ENCODE assay signal across 22 cellular contexts in the genomic region with DNA sequence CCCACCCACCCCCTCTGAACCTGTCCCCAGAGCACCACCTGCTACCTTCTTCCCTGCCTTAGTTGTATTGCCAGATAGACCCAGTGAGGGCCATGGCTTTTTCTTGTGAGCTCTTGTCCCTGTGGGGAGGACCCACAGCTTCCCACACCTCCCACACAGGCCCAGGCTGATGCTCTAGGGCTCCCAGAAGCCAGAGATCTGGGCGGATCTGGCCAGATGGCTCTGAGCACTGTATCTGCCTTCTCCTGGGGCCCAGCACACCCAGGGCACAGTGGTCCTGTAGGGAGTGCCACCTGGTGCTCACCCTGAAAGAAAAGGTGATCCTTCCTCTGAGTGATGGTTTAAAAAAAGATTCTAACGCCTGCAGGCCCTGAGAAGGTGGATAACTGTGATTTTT.
DNase-seq lines count a peak whose midpoint lies in the region; ATAC-seq and TF ChIP-seq lines count a peak whose summit lies in the region.
"Had no signal": no experiment of that assay in that cellular context is flagged by ENCODE, and none has a peak within 500 bp of the region (broad histone marks: within the 10 kb centered on the region; RNA-seq: fewer than 3 reads in every experiment).

No MANE protein-coding gene starts in this region.

- no peak overlapping the region for H3K4me2 ChIP-seq in OCI-LY7 (ENCODE audit: low read length)

- peaks cover 14% of the 10 kb centered on the region for H3K27me3 Mint-ChIP-seq in activated naive CD8-positive, alpha-beta T cell treated with anti-CD3 and anti-CD28 coated beads, Interleukin-2, amount 10 ng/mL, durations not matched to agents 7 days and 5 days
- peaks cover 7% of the 10 kb centered on the region for H3K27me3 Mint-ChIP-seq in activated naive CD8-positive, alpha-beta T cell treated with anti-CD3 and anti-CD28 coated beads, Interleukin-2, amount 50 U/mL, for 24 hours

- TF ChIP-seq POLR2A in uterus (IDR thresholded peaks at IDR 0.05), result no peak
- no peak for TF ChIP-seq POLR2A in esophagus muscularis mucosa (IDR thresholded peaks at IDR 0.05; ENCODE audit: low read depth)

- no peak for TF ChIP-seq EP300 in esophagus muscularis mucosa (IDR thresholded peaks at IDR 0.05)

- no peak for ATAC-seq in activated naive CD8-positive, alpha-beta T cell treated with anti-CD3 and anti-CD28 coated beads, Interleukin-2, amount 10 ng/mL, durations not matched to agents 7 days and 5 days (ENCODE audit: low read depth)
- ATAC-seq in activated naive CD8-positive, alpha-beta T cell treated with anti-CD3 and anti-CD28 coated beads, Interleukin-2, amount 50 U/mL, for 24 hours, result no peak
- ATAC-seq: activated T-cell treated with anti-CD3 and anti-CD28 coated beads, Interleukin-2, amount 50 U/mL, for 72 hours; right cardiac atrium; Right ventricle myocardium inferior had no signal

- TF ChIP-seq CTCF in OCI-LY7 (conservative IDR thresholded peaks at IDR 0.05; ENCODE audit: low read length) (no peak), uterus (IDR thresholded peaks at IDR 0.05) (no peak), esophagus muscularis mucosa (IDR thresholded peaks at IDR 0.05) (no peak)

- POLR2A ChIA-PET in activated naive CD8-positive, alpha-beta T cell treated with anti-CD3 and anti-CD28 coated beads, Interleukin-2, amount 10 ng/mL, durations not matched to agents 7 days and 5 days (lab: Charles Lee), result interaction anchor here (1.6 kb wide), 1 partner anchor 44 kb away, joined by 3 read pairs; no protein-coding TSS in a partner anchor
- POLR2A ChIA-PET in OCI-LY7 (lab: Charles Lee), result no interaction called here

- H3K9me3 ChIP-seq in OCI-LY7 (ENCODE audit: low read length) (no peaks in the 10 kb centered on the region), uterus (no peaks in the 10 kb centered on the region), esophagus muscularis mucosa (peaks cover 0 to 5% (median 0%) of the 10 kb centered on the region in 4 donors)
- H3K9me3 ChIP-seq: upper lobe of left lung had no signal

- intact Hi-C loops in OCI-LY7 (cut with micrococcal nuclease; ENCODE audit: unreplicated experiment), result no loop called here
- intact Hi-C loops in uterus (cut with DNase I; ENCODE audit: low total_unique reads), result no loop called here
- intact Hi-C loops in esophagus muscularis mucosa (cut with DNase I), result no loop called here

- peak; percentile 31 for DNase-seq in activated naive CD8-positive, alpha-beta T cell treated with anti-CD3 and anti-CD28 coated beads, Interleukin-2, amount 10 ng/mL, durations not matched to agents 7 days and 5 days
- DNase-seq in activated naive CD8-positive, alpha-beta T cell treated with anti-CD3 and anti-CD28 coated beads, Interleukin-2, amount 50 U/mL, for 24 hours, result no peak
- DNase-seq in OCI-LY7 (ENCODE audit: low spot score) (peak; percentile 24), islet precursor cell (peak; percentile 50), uterus (no peak), NCI-H1048 (lab: John Stamatoyannopoulos, UW) (no peak), dermis blood vessel endothelial cell (no peak), esophagus muscularis mucosa (ENCODE audit: extremely low spot score) (no peak)
- DNase-seq: activated CD4-positive, CD25-positive, alpha-beta regulatory T cell treated with anti-CD3 and anti-CD28 coated beads, Interleukin-2, amount 50 U/mL, for 72 hours; activated naive CD4-positive, alpha-beta T cell treated with anti-CD3 and anti-CD28 coated beads, Interleukin-2, amount 50 U/mL, for 16 hours; activated T-cell treated with anti-CD3 and anti-CD28 coated beads, Interleukin-2, amount 50 U/mL, for 72 hours; GOT3; KG1; MV-4-11; NCI-H187 treated with DMSO at 0.1 percent for 48 hours; NCI-H748 treated with DMSO at 0.1 percent for 48 hours; stimulated activated CD4-positive, alpha-beta T cell treated with anti-CD3 and anti-CD28 coated beads, Interleukin-12 subunit alpha, Interleukin-12 subunit beta, amount 100 ng/mL, for 4 hours; SW 1271; upper lobe of left lung had no signal

- H3K9me2 ChIP-seq in OCI-LY7 (ENCODE audit: insufficient read depth, low read length), result no peaks in the 10 kb centered on the region

- peaks cover 18% of the 10 kb centered on the region for H3K4me1 ChIP-seq in OCI-LY7 (ENCODE audit: insufficient read depth, low read length, poor library complexity, severe bottlenecking)
- H3K4me1 ChIP-seq in uterus, result peaks cover 0 to 4% of the 10 kb centered on the region in 2 donors
- peaks cover 20 to 29% (median 22%) of the 10 kb centered on the region in 4 donors for H3K4me1 ChIP-seq in esophagus muscularis mucosa

- peaks cover 9% of the 10 kb centered on the region for H3K4me1 Mint-ChIP-seq in activated naive CD8-positive, alpha-beta T cell treated with anti-CD3 and anti-CD28 coated beads, Interleukin-2, amount 10 ng/mL, durations not matched to agents 7 days and 5 days
- peaks cover 1% of the 10 kb centered on the region for H3K4me1 Mint-ChIP-seq in activated naive CD8-positive, alpha-beta T cell treated with anti-CD3 and anti-CD28 coated beads, Interleukin-2, amount 50 U/mL, for 24 hours

- no TSS peak for BruUV-seq in OCI-LY7 (replicated peaks; lab: Mats Ljungman, UMichigan)

- H3K4me3 ChIP-seq in OCI-LY7 (ENCODE audit: low read depth, low read length, poor library complexity, severe bottlenecking) (no peak overlapping the region), uterus (no peak overlapping the region), esophagus muscularis mucosa (no peak overlapping the region)
- H3K4me3 ChIP-seq: stomach, upper lobe of left lung had no signal

- no peaks in the 10 kb centered on the region for H3K36me3 Mint-ChIP-seq in activated naive CD8-positive, alpha-beta T cell treated with anti-CD3 and anti-CD28 coated beads, Interleukin-2, amount 10 ng/mL, durations not matched to agents 7 days and 5 days
- H3K36me3 Mint-ChIP-seq in activated naive CD8-positive, alpha-beta T cell treated with anti-CD3 and anti-CD28 coated beads, Interleukin-2, amount 50 U/mL, for 24 hours (ENCODE audit: low read depth), result no peaks in the 10 kb centered on the region

- H3K36me3 ChIP-seq in OCI-LY7 (ENCODE audit: insufficient read depth, low read length), result no peaks in the 10 kb centered on the region
- no peaks in the 10 kb centered on the region for H3K36me3 ChIP-seq in uterus
- peaks cover 18 to 70% (median 64%) of the 10 kb centered on the region in 4 donors for H3K36me3 ChIP-seq in esophagus muscularis mucosa

- H4K20me1 ChIP-seq in OCI-LY7 (ENCODE audit: insufficient read depth, low read length), result no peaks in the 10 kb centered on the region

- CTCF ChIA-PET in OCI-LY7 (lab: Charles Lee; ENCODE audit: unreplicated experiment), result no interaction called here

- 90% methylated on average over 1 of the region's 2 CpGs for WGBS in esophagus muscularis mucosa

- no peak overlapping the region for H2AFZ ChIP-seq in OCI-LY7 (ENCODE audit: low read length)

- H3K27ac Mint-ChIP-seq in activated naive CD8-positive, alpha-beta T cell treated with anti-CD3 and anti-CD28 coated beads, Interleukin-2, amount 10 ng/mL, durations not matched to agents 7 days and 5 days, result peak overlapping the region; percentile 84
- H3K27ac Mint-ChIP-seq in activated naive CD8-positive, alpha-beta T cell treated with anti-CD3 and anti-CD28 coated beads, Interleukin-2, amount 50 U/mL, for 24 hours, result no peak overlapping the region
- H3K27ac Mint-ChIP-seq: activated T-cell treated with anti-CD3 and anti-CD28 coated beads, Interleukin-2, amount 50 U/mL, for 72 hours had no signal

- no peak overlapping the region for H3K4me3 Mint-ChIP-seq in activated naive CD8-positive, alpha-beta T cell treated with anti-CD3 and anti-CD28 coated beads, Interleukin-2, amount 10 ng/mL, durations not matched to agents 7 days and 5 days
- H3K4me3 Mint-ChIP-seq in activated naive CD8-positive, alpha-beta T cell treated with anti-CD3 and anti-CD28 coated beads, Interleukin-2, amount 50 U/mL, for 24 hours, result no peak overlapping the region
- H3K4me3 Mint-ChIP-seq: activated T-cell treated with anti-CD3 and anti-CD28 coated beads, Interleukin-2, amount 50 U/mL, for 72 hours had no signal

- H3K27me3 ChIP-seq in uterus (no peaks in the 10 kb centered on the region), esophagus muscularis mucosa (no peaks in the 10 kb centered on the region)
- H3K27me3 ChIP-seq: stomach, upper lobe of left lung had no signal

- no peaks in the 10 kb centered on the region for H3K79me2 ChIP-seq in OCI-LY7 (ENCODE audit: insufficient read depth, low read depth, low read length)

- peaks cover 1% of the 10 kb centered on the region for H3K9me3 Mint-ChIP-seq in activated naive CD8-positive, alpha-beta T cell treated with anti-CD3 and anti-CD28 coated beads, Interleukin-2, amount 10 ng/mL, durations not matched to agents 7 days and 5 days
- no peaks in the 10 kb centered on the region for H3K9me3 Mint-ChIP-seq in activated naive CD8-positive, alpha-beta T cell treated with anti-CD3 and anti-CD28 coated beads, Interleukin-2, amount 50 U/mL, for 24 hours

- H3K27ac ChIP-seq in OCI-LY7 (ENCODE audit: low read depth, low read length, poor library complexity, severe bottlenecking), result no peak overlapping the region
- H3K27ac ChIP-seq in uterus, result peak overlapping the region in 1 of 2 donors; percentile 15
- no peak overlapping the region for H3K27ac ChIP-seq in esophagus muscularis mucosa (replicated peaks in 1 of 4)
- H3K27ac ChIP-seq: stomach, upper lobe of left lung had no signal

Comparison
In these comparisons a context has a peak if more than half of its experiments do, and no peak if none do; other contexts are left out.
1. DNase-seq: peak in activated naive CD8-positive, alpha-beta T cell treated with anti-CD3 and anti-CD28 coated beads, Interleukin-2, amount 10 ng/mL, durations not matched to agents 7 days and 5 days (single experiment), OCI-LY7 (single experiment) and islet precursor cell (single experiment); none in activated naive CD8-positive, alpha-beta T cell treated with anti-CD3 and anti-CD28 coated beads, Interleukin-2, amount 50 U/mL, for 24 hours (single experiment), uterus (0 of 2), NCI-H1048 (single experiment), dermis blood vessel endothelial cell (single experiment) and esophagus muscularis mucosa (single experiment).